ENCODE assay signal across 8 cellular contexts in the genomic region with DNA sequence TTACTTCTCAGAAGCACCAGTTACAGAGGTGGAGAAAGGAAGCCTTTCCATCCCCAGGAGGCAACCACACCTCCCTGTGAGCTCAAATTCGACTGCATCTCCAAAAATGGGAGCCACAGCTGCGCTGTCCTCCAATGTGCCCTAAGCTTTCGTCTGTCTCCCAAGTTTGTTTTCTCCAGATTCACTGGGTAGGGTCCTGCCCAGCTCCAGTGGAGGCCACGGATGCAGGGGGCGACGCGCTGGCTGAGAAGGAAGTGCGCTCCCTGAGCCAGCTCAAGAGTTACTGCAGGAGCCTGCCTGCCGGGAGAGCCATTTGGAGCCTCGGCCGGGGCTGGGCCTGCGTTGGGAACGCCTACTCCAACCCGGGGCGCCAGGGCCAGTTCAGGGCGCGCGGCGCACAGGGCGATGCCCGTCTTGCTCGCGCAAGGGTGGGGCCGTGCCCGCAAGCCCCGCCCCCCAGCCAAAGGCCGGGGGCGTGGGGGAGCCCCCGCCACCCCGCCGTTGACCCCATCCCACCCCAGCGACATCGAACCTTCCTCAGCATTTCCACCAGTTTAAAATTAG. TPM values are rescaled to one million over a fixed set of nuclear protein-coding genes. Genes with fewer than 3 reads are reported as not detected.
DNase-seq lines count a peak whose midpoint lies in the region; ATAC-seq lines count a peak whose summit lies in the region.

No MANE protein-coding gene starts in this region.

- DNase-seq in NCI-H1417 (lab: John Stamatoyannopoulos, UW) (peak; percentile 59 to 70 (median 69)), NCI-H1417 treated with DMSO at 0.1 percent for 48 hours (lab: John Stamatoyannopoulos, UW) (no peak), NCI-H1694 (lab: John Stamatoyannopoulos, UW) (peak; percentile 55), cerebellum (ENCODE audit: low spot score) (peak; percentile 83), kidney tubule cell (ENCODE audit: low spot score) (peak; percentile 90)
- peak; percentile 81 for DNase-seq in activated CD4-positive, CD25-positive, alpha-beta regulatory T cell treated with anti-CD3 and anti-CD28 coated beads, Interleukin-2, amount 50 U/mL, for 72 hours
- peak; percentile 69 to 82 for DNase-seq in stimulated activated CD4-positive, alpha-beta T cell treated with anti-CD3 and anti-CD28 coated beads, Interleukin-15, amount 100 ng/mL, for 48 hours (ENCODE audit: low read depth in 2 of 2)

- ATAC-seq in HG02870 (IDR thresholded peaks at IDR 0.05; ENCODE audit: unreplicated experiment), result peak; percentile 85

RNA-seq across cellular contexts. Expression of a gene that starts 19.5 kb away (rescaled TPM):
- total RNA-seq in cerebellum, result 76.2 TPM
